In genomic region chr11:2378527-2379210, GRCh38 we compare ENCODE assay signal across 8 cellular contexts. TPM values are rescaled to one million over a fixed set of nuclear protein-coding genes. Genes with fewer than 3 reads are reported as not detected.
DNase-seq lines count a peak whose midpoint lies in the region; ATAC-seq and TF ChIP-seq lines count a peak whose summit lies in the region.

No MANE protein-coding gene starts in this region.

- 6% methylated on average over 22 of the region's 23 CpGs for WGBS in mesenchymal stem cell

- DNase-seq in chondrocyte (ENCODE audit: low spot score) (peak; percentile 79), mesenchymal stem cell (peak; percentile 65), vagina (ENCODE audit: extremely low spot score in 2 of 2) (no peak), NCI-H146 treated with DMSO at 0.1 percent for 48 hours (lab: John Stamatoyannopoulos, UW; ENCODE audit: unreplicated experiment) (no peak)
- DNase-seq in stimulated activated naive CD4-positive, alpha-beta T cell (lab: John Stamatoyannopoulos, UW), result no peak

- intact Hi-C loops in vagina (cut with DNase I), result loop anchor here (5.0 kb wide), 1 partner anchor 61 kb away; no protein-coding TSS in a partner anchor

- H3K27ac Mint-ChIP-seq in IgD-negative memory B cell, result peak overlapping the region; percentile 43 to 91 (median 85)
- H3K27ac Mint-ChIP-seq in chondrocyte (ENCODE audit: unreplicated experiment), result peak overlapping the region; percentile 89

- no peak overlapping the region for H2BK120ac ChIP-seq in mesenchymal stem cell (ENCODE audit: low read depth, low read length)

- H3K9me3 ChIP-seq in mesenchymal stem cell (ENCODE audit: control insufficient read depth, low read length), result no peaks in the 10 kb centered on the region
- H3K9me3 ChIP-seq in vagina, result no peaks in the 10 kb centered on the region

- TF ChIP-seq POLR2A in vagina (IDR thresholded peaks at IDR 0.05), result no peak

- peak overlapping the region; percentile 96 for H3K9ac ChIP-seq in mesenchymal stem cell (ENCODE audit: low read length)

- H3K18ac ChIP-seq in mesenchymal stem cell (ENCODE audit: low read depth in 1 of 2, low read length in 2 of 2), result peak overlapping the region; percentile 71 to 88

- H3K27me3 ChIP-seq in ACC112 (ENCODE audit: insufficient read depth, low read length), result no peaks in the 10 kb centered on the region
- H3K27me3 ChIP-seq in mesenchymal stem cell (ENCODE audit: control insufficient read depth in 1 of 2, insufficient read depth in 1 of 2, low read length in 2 of 2), result no peaks in the 10 kb centered on the region
- H3K27me3 ChIP-seq in vagina, result no peaks in the 10 kb centered on the region

- H2AFZ ChIP-seq in ACC112 (ENCODE audit: low read length, unreplicated experiment) (peak overlapping the region; percentile 43), mesenchymal stem cell (ENCODE audit: low read depth, low read length) (no peak overlapping the region)

- peak overlapping the region; percentile 58 to 93 for H3K4ac ChIP-seq in mesenchymal stem cell (ENCODE audit: low read depth in 1 of 2, low read length in 2 of 2)

- H3K27ac ChIP-seq in ACC112 (ENCODE audit: low read depth, low read length) (peak overlapping the region; percentile 64), mesenchymal stem cell (ENCODE audit: low read length, poor library complexity, severe bottlenecking) (peak overlapping the region; percentile 45), vagina (peak overlapping the region; percentile 98)

- H3K4me1 ChIP-seq in ACC112 (ENCODE audit: control insufficient read depth, insufficient read depth, low read length, unreplicated experiment) (peaks cover 36% of the 10 kb centered on the region), mesenchymal stem cell (ENCODE audit: control insufficient read depth, insufficient read depth, low read depth, low read length) (peaks cover 68% of the 10 kb centered on the region), vagina (peaks cover 65% of the 10 kb centered on the region)

- H3K4me2 ChIP-seq in mesenchymal stem cell (ENCODE audit: low read length, poor library complexity, severe bottlenecking), result peak overlapping the region; percentile 93

- H3K4me3 Mint-ChIP-seq in IgD-negative memory B cell (peak overlapping the region; percentile 84 to 93 (median 90)), chondrocyte (ENCODE audit: unreplicated experiment) (peak overlapping the region; percentile 90)

- no peak for ATAC-seq in HG02840 (IDR thresholded peaks at IDR 0.05; ENCODE audit: low FRiP score, unreplicated experiment)

- peak overlapping the region; percentile 100 for H3K4me3 ChIP-seq in ACC112 (ENCODE audit: low read depth, low read length)
- H3K4me3 ChIP-seq in mesenchymal stem cell (ENCODE audit: insufficient read depth in 1 of 2, low read depth in 1 of 2, low read length in 2 of 2), result peak overlapping the region; percentile 87 to 97
- peak overlapping the region; percentile 87 to 90 for H3K4me3 ChIP-seq in vagina

- peak overlapping the region; percentile 74 for H4K91ac ChIP-seq in mesenchymal stem cell (ENCODE audit: low read length)

- H3K36me3 ChIP-seq in ACC112 (ENCODE audit: insufficient read depth, low read length) (no peaks in the 10 kb centered on the region), mesenchymal stem cell (ENCODE audit: control insufficient read depth in 1 of 2, insufficient read depth in 2 of 2, low read depth in 1 of 2, low read length in 2 of 2) (peaks cover 7 to 40% of the 10 kb centered on the region in 2 experiments), vagina (no peaks in the 10 kb centered on the region)

- H3K23ac ChIP-seq in mesenchymal stem cell (ENCODE audit: low read length in 2 of 2), result peak overlapping the region in 1 of 2 experiments; percentile 27

- no peaks in the 10 kb centered on the region for H3K36me3 Mint-ChIP-seq in IgD-negative memory B cell
- H3K36me3 Mint-ChIP-seq in chondrocyte (ENCODE audit: low read depth), result no peaks in the 10 kb centered on the region

- TF ChIP-seq CTCF in chondrocyte (IDR thresholded peaks at IDR 0.05) (no peak), vagina (IDR thresholded peaks at IDR 0.05) (no peak)

- peaks cover 20% of the 10 kb centered on the region for H3K79me1 ChIP-seq in mesenchymal stem cell (replicated peaks; ENCODE audit: low read length, poor library complexity, severe bottlenecking)

- H3K14ac ChIP-seq in mesenchymal stem cell (ENCODE audit: low read length in 2 of 2), result peak overlapping the region in 1 of 2 experiments; percentile 82

- no peaks in the 10 kb centered on the region for H3K27me3 Mint-ChIP-seq in IgD-negative memory B cell
- H3K27me3 Mint-ChIP-seq in chondrocyte (ENCODE audit: low read depth), result no peaks in the 10 kb centered on the region

- H2BK12ac ChIP-seq in mesenchymal stem cell (ENCODE audit: low read length in 2 of 2), result peak overlapping the region in 1 of 2 experiments; percentile 65

- peak overlapping the region; percentile 55 for H2BK15ac ChIP-seq in mesenchymal stem cell (ENCODE audit: low read depth, poor library complexity, severe bottlenecking)

- no peak overlapping the region for H4K8ac ChIP-seq in mesenchymal stem cell (ENCODE audit: low read length)

- H3K9me3 Mint-ChIP-seq in IgD-negative memory B cell (no peaks in the 10 kb centered on the region), chondrocyte (ENCODE audit: low read depth) (no peaks in the 10 kb centered on the region)

- H3K4me1 Mint-ChIP-seq in IgD-negative memory B cell (peaks cover 9 to 31% (median 30%) of the 10 kb centered on the region in 3 donors), chondrocyte (ENCODE audit: low read depth) (peaks cover 47% of the 10 kb centered on the region)

- peaks cover 61% of the 10 kb centered on the region for H3K79me2 ChIP-seq in ACC112 (ENCODE audit: control insufficient read depth, insufficient read depth, low read length, unreplicated experiment)

- H2BK5ac ChIP-seq in mesenchymal stem cell (ENCODE audit: low read depth, low read length, poor library complexity, severe bottlenecking), result no peak overlapping the region

- H2AK5ac ChIP-seq in mesenchymal stem cell (ENCODE audit: low read length, severe bottlenecking), result no peak overlapping the region

RNA-seq across cellular contexts. Expression of gene CD81, which starts 1.6 kb away (rescaled TPM):
- 195 TPM for polyA plus RNA-seq in IgD-negative memory B cell
- total RNA-seq in chondrocyte, result 403 to 442 TPM (median 441 TPM) in 3 replicates
- polyA plus RNA-seq in mesenchymal stem cell (2013, experiment 1 of 2), result 422 TPM
- polyA plus RNA-seq in mesenchymal stem cell (2013, experiment 2 of 2), result 433 TPM
- total RNA-seq in vagina, result 526 TPM

RNA-seq across cellular contexts. Expression of gene TSSC4, which starts 21.9 kb away (rescaled TPM):
- 86.8 TPM for polyA plus RNA-seq in IgD-negative memory B cell
- total RNA-seq in chondrocyte (44.1 to 55.2 TPM (median 52.2 TPM) in 3 replicates), vagina (37.6 TPM)
- 69.3 TPM for polyA plus RNA-seq in mesenchymal stem cell (2013, experiment 1 of 2)
- 73.7 TPM for polyA plus RNA-seq in mesenchymal stem cell (2013, experiment 2 of 2)

Comparison
In these comparisons a context has a peak if more than half of its experiments do, and no peak if none do; other contexts are left out.
1. H3K27ac ChIP-seq: peak in every context shown above with its lines; median percentile 98 in vagina; 64 in ACC112; 45 in mesenchymal stem cell.
2. DNase-seq: peak in chondrocyte (single experiment) and mesenchymal stem cell (single experiment); none in vagina (0 of 2), NCI-H146 treated with DMSO at 0.1 percent for 48 hours (single experiment) and stimulated activated naive CD4-positive, alpha-beta T cell (0 of 6).
3. Peak in every context shown above with its lines, with median percentiles within 50 percentile points of each other: H3K4me3 ChIP-seq.